Comparison of ENCODE assay signal across 1 cellular context in the genomic region with DNA sequence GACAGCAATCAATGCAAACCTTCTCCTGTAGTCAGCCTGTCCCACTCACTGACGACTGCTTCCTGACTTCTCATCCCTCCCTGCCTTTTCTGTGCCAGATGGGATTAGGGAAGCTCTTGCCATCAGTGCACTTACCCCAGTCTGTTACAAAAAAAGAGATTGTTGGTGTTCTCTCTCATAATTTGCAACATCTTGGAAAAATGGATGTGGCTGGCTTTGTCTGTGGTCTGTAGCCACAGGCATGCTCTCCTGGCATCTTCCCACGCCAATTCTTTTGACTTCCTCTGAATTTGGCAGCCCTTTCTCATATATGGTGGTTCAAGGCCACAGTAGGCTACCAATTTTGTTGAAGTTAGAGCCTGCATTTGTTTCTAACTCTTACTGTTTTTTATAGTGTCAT.
TF ChIP-seq lines count a peak whose summit lies in the region.

No MANE protein-coding gene starts in this region.

TF ChIP-seq in IMR-90, 13 proteins besides CTCF, POLR2A, EP300 and RAD21:
- TF ChIP-seq CEBPB (IDR thresholded peaks at IDR 0.05; ENCODE audit: low read depth, low read length) (no peak), MAFK (IDR thresholded peaks at IDR 0.05; ENCODE audit: low read depth, low read length) (no peak), BHLHE40 (IDR thresholded peaks at IDR 0.05; ENCODE audit: low read depth, low read length) (no peak), RFX5 (IDR thresholded peaks at IDR 0.05; ENCODE audit: low read depth, low read length) (no peak), CHD1 (IDR thresholded peaks at IDR 0.05; ENCODE audit: low read depth, low read length) (no peak), MXI1 (IDR thresholded peaks at IDR 0.05; ENCODE audit: borderline replicate concordance, low read depth, low read length) (no peak), FOS (IDR thresholded peaks at IDR 0.05; ENCODE audit: low read depth, low read length) (no peak)
- TF ChIP-seq, protein P1, sequence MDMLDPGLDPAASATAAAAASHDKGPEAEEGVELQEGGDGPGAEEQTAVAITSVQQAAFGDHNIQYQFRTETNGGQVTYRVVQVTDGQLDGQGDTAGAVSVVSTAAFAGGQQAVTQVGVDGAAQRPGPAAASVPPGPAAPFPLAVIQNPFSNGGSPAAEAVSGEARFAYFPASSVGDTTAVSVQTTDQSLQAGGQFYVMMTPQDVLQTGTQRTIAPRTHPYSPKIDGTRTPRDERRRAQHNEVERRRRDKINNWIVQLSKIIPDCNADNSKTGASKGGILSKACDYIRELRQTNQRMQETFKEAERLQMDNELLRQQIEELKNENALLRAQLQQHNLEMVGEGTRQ (IDR thresholded peaks at IDR 0.05; ENCODE audit: low read depth, low read length), result no peak
TF ChIP-seq in IMR-90: peak in this region for 0.
